In genomic region chr11:16880184-16880583, GRCh38 we compare ENCODE assay signal across 18 cellular contexts.
DNase-seq lines count a peak whose midpoint lies in the region; ATAC-seq and TF ChIP-seq lines count a peak whose summit lies in the region.
"Had no signal": no experiment of that assay in that cellular context is flagged by ENCODE, and none has a peak within 500 bp of the region (broad histone marks: within the 10 kb centered on the region; RNA-seq: fewer than 3 reads in every experiment).

No MANE protein-coding gene starts in this region.

- no peak for DNase-seq in Calu3
- DNase-seq in right atrium auricular region (ENCODE audit: low spot score) = no peak
- DNase-seq in smooth muscle cell (lab: John Stamatoyannopoulos, UW; ENCODE audit: unreplicated experiment) = no peak
- no peak for DNase-seq in NAMALWA (ENCODE audit: low spot score)
- no peak for DNase-seq in dedifferentiated amniotic fluid mesenchymal stem cell (ENCODE audit: extremely low spot score)
- DNase-seq in NCI-H82 (lab: John Stamatoyannopoulos, UW) = no peak
- DNase-seq: DND-41, GOT3, NCI-H1092, NCI-H146, NCI-H2081, NCI-H774, PC-9 had no signal

- H3K4me1 Mint-ChIP-seq in Calu3 (ENCODE audit: low read depth, unreplicated experiment) = peaks cover 92% of the 10 kb centered on the region

- H3K27ac Mint-ChIP-seq in Calu3 (ENCODE audit: unreplicated experiment) = peak overlapping the region; percentile 95

- peak overlapping the region; percentile 83 to 88 for H3K27ac ChIP-seq in esophagus (ENCODE audit: low read depth in 2 of 2, low read length in 1 of 2)
- peak overlapping the region; percentile 4 to 58 for H3K27ac ChIP-seq in right atrium auricular region
- H3K27ac ChIP-seq in smooth muscle cell (ENCODE audit: low read depth) = peak overlapping the region; percentile 27
- H3K27ac ChIP-seq: BLaER1 treated with 17β-estradiol and CSF1 and Interleukin-3, amounts not matched to agents 10 nM and 100 nM; KMS-11; PC-9 had no signal

- H3K27me3 ChIP-seq in esophagus (ENCODE audit: control insufficient read depth in 1 of 2, insufficient read depth in 2 of 2, low read length in 2 of 2) (no peaks in the 10 kb centered on the region), right atrium auricular region (no peaks in the 10 kb centered on the region), smooth muscle cell (ENCODE audit: low read depth) (no peaks in the 10 kb centered on the region)
- H3K27me3 ChIP-seq: BLaER1 treated with 17β-estradiol and CSF1 and Interleukin-3, amounts not matched to agents 10 nM and 100 nM had no signal

- H3K9ac ChIP-seq in smooth muscle cell (ENCODE audit: low read depth) = no peak overlapping the region
- H3K9ac ChIP-seq: BLaER1 treated with 17β-estradiol and CSF1 and Interleukin-3, amounts not matched to agents 10 nM and 100 nM; KMS-11 had no signal

- H3K27me3 Mint-ChIP-seq in Calu3 (ENCODE audit: unreplicated experiment) = no peaks in the 10 kb centered on the region

- intact Hi-C loops in Calu3 (cut with micrococcal nuclease; ENCODE audit: unreplicated experiment) = loop anchor here (2.0 to 5.0 kb wide), 2 partner anchors 59 to 93 kb away; no protein-coding TSS in a partner anchor

- H3K9me3 Mint-ChIP-seq in Calu3 (ENCODE audit: low read depth, unreplicated experiment) = no peaks in the 10 kb centered on the region

- BruUV-seq in Calu3 (replicated peaks; lab: Mats Ljungman, UMichigan) = no TSS peak

- H3K36me3 ChIP-seq in esophagus (ENCODE audit: control insufficient read depth in 2 of 2, insufficient read depth in 2 of 2, low read length in 1 of 2) (no peaks in the 10 kb centered on the region), right atrium auricular region (no peaks in the 10 kb centered on the region), smooth muscle cell (ENCODE audit: low read depth) (no peaks in the 10 kb centered on the region)
- H3K36me3 ChIP-seq: BLaER1 treated with 17β-estradiol and CSF1 and Interleukin-3, amounts not matched to agents 10 nM and 100 nM had no signal

- CTCF ChIA-PET in Calu3 (lab: Charles Lee) = interaction anchor here (3.5 kb wide), 1 partner anchor 60 kb away, joined by 11 read pairs; no protein-coding TSS in a partner anchor

- H3K4me1 ChIP-seq in esophagus (ENCODE audit: control insufficient read depth in 2 of 2, insufficient read depth in 2 of 2, low read length in 1 of 2) = peaks cover 0 to 14% of the 10 kb centered on the region in 2 donors
- H3K4me1 ChIP-seq in right atrium auricular region = peaks cover 0 to 56% of the 10 kb centered on the region in 2 donors
- H3K4me1 ChIP-seq in smooth muscle cell (ENCODE audit: low read depth) = peaks cover 37% of the 10 kb centered on the region

- H3K36me3 Mint-ChIP-seq in Calu3 (ENCODE audit: insufficient read depth, unreplicated experiment) = peaks cover 34% of the 10 kb centered on the region

- ATAC-seq in HG02610 (IDR thresholded peaks at IDR 0.05; ENCODE audit: unreplicated experiment) = no peak

- peak overlapping the region in 1 of 2 donors; percentile 33 for H3K4me3 ChIP-seq in esophagus (ENCODE audit: low read depth in 1 of 2, low read length in 2 of 2)
- H3K4me3 ChIP-seq in right atrium auricular region = no peak overlapping the region
- H3K4me3 ChIP-seq in smooth muscle cell = no peak overlapping the region
- H3K4me3 ChIP-seq: BLaER1 treated with 17β-estradiol and CSF1 and Interleukin-3, amounts not matched to agents 10 nM and 100 nM; GM12878; PC-9 had no signal

- peak overlapping the region; percentile 62 for H3K4me3 Mint-ChIP-seq in Calu3 (ENCODE audit: low read depth, unreplicated experiment)

- no peaks in the 10 kb centered on the region for H4K20me1 ChIP-seq in smooth muscle cell (ENCODE audit: low read depth)
- H4K20me1 ChIP-seq: BLaER1 treated with 17β-estradiol and CSF1 and Interleukin-3, amounts not matched to agents 10 nM and 100 nM had no signal

- no peak overlapping the region for H3K4me2 ChIP-seq in smooth muscle cell
- H3K4me2 ChIP-seq: BLaER1 treated with 17β-estradiol and CSF1 and Interleukin-3, amounts not matched to agents 10 nM and 100 nM; KMS-11; PC-9 had no signal

- TF ChIP-seq CTCF in Calu3 (IDR thresholded peaks at IDR 0.05; ENCODE audit: unreplicated experiment) (no peak), right atrium auricular region (IDR thresholded peaks at IDR 0.05) (no peak), smooth muscle cell (IDR thresholded peaks at IDR 0.05; ENCODE audit: borderline replicate concordance, insufficient read depth, poor library complexity, severe bottlenecking) (no peak)

- no peaks in the 10 kb centered on the region for H3K79me2 ChIP-seq in smooth muscle cell (ENCODE audit: low read depth)

- peaks cover 18% of the 10 kb centered on the region for H3F3A ChIP-seq in smooth muscle cell (ENCODE audit: low read depth)

- H2AFZ ChIP-seq in smooth muscle cell (ENCODE audit: low read depth) = no peak overlapping the region
- H2AFZ ChIP-seq: PC-9 had no signal

- H3K9me3 ChIP-seq in esophagus (ENCODE audit: control insufficient read depth in 2 of 2, insufficient read depth in 1 of 2, low read depth in 1 of 2, low read length in 1 of 2) (no peaks in the 10 kb centered on the region), right atrium auricular region (no peaks in the 10 kb centered on the region), smooth muscle cell (replicated peaks; ENCODE audit: low read depth) (no peaks in the 10 kb centered on the region)
- H3K9me3 ChIP-seq: BLaER1 treated with 17β-estradiol and CSF1 and Interleukin-3, amounts not matched to agents 10 nM and 100 nM had no signal

- WGBS in esophagus, 2 donors = 65 to 74% methylated on average over 3 of the region's 3 CpGs
- 52% methylated on average over 3 of the region's 3 CpGs for WGBS in smooth muscle cell (ENCODE audit: low lambda C conversion rate)

Comparison
In these comparisons a context has a peak if more than half of its experiments do, and no peak if none do; other contexts are left out.
1. H3K27ac ChIP-seq: peak in every context shown above with its lines; median percentile 86 in esophagus; 31 in right atrium auricular region; 27 in smooth muscle cell.